1 cellular context compared by ENCODE assay signal in the genomic region with DNA sequence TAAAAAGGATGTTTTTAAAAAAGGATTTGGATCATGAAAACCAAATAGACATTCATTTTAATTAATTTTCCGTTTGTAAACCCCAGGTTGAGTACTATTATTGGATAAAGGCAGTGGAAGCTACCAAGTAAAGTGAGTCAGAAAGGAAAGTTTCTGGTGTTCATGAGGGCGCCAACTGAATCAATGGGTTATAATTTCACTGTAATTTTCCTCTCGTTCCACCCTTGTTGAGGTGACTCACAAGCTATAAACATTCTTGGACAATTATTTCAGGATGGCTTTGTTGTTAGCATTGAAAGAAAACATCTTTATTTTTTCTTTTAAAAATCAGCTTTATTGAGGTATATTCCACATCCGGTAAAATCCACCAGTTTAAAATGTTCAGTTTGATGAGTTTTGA.
TF ChIP-seq lines count a peak whose summit lies in the region.

No MANE protein-coding gene starts in this region.

TF ChIP-seq in WTC11, 78 proteins besides CTCF, POLR2A, EP300 and RAD21:
- TF ChIP-seq, protein P1, sequence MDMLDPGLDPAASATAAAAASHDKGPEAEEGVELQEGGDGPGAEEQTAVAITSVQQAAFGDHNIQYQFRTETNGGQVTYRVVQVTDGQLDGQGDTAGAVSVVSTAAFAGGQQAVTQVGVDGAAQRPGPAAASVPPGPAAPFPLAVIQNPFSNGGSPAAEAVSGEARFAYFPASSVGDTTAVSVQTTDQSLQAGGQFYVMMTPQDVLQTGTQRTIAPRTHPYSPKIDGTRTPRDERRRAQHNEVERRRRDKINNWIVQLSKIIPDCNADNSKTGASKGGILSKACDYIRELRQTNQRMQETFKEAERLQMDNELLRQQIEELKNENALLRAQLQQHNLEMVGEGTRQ (CRISPR knock-in tag; IDR thresholded peaks at IDR 0.05) = no peak
- TF ChIP-seq OVOL2 (CRISPR knock-in tag; IDR thresholded peaks at IDR 0.05; ENCODE audit: borderline replicate concordance) (no peak), IRF2 (CRISPR knock-in tag; IDR thresholded peaks at IDR 0.05; ENCODE audit: borderline replicate concordance, low read depth) (no peak), JUN (CRISPR knock-in tag; IDR thresholded peaks at IDR 0.05) (no peak), ZBTB43 (CRISPR knock-in tag; IDR thresholded peaks at IDR 0.05) (no peak), NR1H2 (CRISPR knock-in tag; IDR thresholded peaks at IDR 0.05) (no peak), TEAD4 (CRISPR knock-in tag; IDR thresholded peaks at IDR 0.05) (no peak), PRRX2 (CRISPR knock-in tag; IDR thresholded peaks at IDR 0.05) (no peak), CREM (CRISPR knock-in tag; IDR thresholded peaks at IDR 0.05) (no peak), ZNF317 (CRISPR knock-in tag; IDR thresholded peaks at IDR 0.05; ENCODE audit: borderline replicate concordance, low read depth) (no peak), SOX15 (CRISPR knock-in tag; IDR thresholded peaks at IDR 0.05) (no peak), ERG (CRISPR knock-in tag; IDR thresholded peaks at IDR 0.05) (no peak), ZNF416 (CRISPR knock-in tag; IDR thresholded peaks at IDR 0.05) (no peak), FOXJ3 (CRISPR knock-in tag; IDR thresholded peaks at IDR 0.05; ENCODE audit: borderline replicate concordance) (no peak)
- TF ChIP-seq, protein P2, sequence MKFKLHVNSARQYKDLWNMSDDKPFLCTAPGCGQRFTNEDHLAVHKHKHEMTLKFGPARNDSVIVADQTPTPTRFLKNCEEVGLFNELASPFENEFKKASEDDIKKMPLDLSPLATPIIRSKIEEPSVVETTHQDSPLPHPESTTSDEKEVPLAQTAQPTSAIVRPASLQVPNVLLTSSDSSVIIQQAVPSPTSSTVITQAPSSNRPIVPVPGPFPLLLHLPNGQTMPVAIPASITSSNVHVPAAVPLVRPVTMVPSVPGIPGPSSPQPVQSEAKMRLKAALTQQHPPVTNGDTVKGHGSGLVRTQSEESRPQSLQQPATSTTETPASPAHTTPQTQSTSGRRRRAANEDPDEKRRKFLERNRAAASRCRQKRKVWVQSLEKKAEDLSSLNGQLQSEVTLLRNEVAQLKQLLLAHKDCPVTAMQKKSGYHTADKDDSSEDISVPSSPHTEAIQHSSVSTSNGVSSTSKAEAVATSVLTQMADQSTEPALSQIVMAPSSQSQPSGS (CRISPR knock-in tag; IDR thresholded peaks at IDR 0.05; ENCODE audit: borderline replicate concordance, low read depth) = no peak
